In the genomic region with DNA sequence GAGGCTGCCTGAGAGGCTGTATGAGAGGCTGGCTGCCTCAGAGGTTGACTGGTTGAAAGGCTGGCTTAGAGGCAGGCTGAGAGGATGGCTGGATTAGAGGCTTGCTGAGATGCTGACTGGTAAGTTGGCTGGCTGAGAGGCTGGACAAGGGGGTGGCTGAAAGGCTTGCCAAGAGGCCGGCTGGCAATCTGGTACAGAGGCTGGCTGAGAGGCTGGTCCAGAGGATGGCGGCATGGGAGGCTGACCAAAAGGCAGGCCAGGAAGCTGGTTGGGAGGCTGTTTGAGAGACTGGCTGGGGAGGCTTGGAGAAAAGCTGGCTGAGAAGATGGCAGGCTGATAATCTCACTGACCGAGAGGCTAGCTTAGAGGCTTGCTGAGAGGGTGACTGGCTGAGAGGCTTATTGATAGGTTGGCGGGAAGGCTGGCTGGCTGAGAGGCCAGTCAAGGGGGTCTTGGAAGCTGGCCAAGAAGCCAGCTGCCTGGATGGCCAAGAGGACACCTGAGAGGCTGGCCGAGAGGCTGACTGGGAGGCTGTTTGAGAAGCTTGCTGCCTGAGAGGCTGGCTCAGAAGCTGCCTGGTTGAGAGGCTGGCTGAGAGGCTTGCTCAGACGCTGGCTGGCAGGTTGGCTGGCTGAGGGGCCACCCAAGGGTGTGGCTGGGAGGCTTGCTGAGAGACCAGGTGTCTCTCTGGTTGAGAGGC, we compare ENCODE assay signal across 1 cellular context.
A peak's percentile ranks its signal among the peaks of the same experiment; 100 is the strongest.
TF ChIP-seq lines count a peak whose summit lies in the region.

No MANE protein-coding gene starts in this region.

TF ChIP-seq in HepG2, 621 proteins besides CTCF, POLR2A, EP300 and RAD21 (continued from another document and continues in another):
- TF ChIP-seq, protein P1, sequence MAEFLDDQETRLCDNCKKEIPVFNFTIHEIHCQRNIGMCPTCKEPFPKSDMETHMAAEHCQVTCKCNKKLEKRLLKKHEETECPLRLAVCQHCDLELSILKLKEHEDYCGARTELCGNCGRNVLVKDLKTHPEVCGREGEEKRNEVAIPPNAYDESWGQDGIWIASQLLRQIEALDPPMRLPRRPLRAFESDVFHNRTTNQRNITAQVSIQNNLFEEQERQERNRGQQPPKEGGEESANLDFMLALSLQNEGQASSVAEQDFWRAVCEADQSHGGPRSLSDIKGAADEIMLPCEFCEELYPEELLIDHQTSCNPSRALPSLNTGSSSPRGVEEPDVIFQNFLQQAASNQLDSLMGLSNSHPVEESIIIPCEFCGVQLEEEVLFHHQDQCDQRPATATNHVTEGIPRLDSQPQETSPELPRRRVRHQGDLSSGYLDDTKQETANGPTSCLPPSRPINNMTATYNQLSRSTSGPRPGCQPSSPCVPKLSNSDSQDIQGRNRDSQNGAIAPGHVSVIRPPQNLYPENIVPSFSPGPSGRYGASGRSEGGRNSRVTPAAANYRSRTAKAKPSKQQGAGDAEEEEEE (CRISPR knock-in tag; IDR thresholded peaks at IDR 0.05; ENCODE audit: borderline replicate concordance): peak; percentile 89; the same call in 1 of the 2 replicates
- no peak for TF ChIP-seq ZNF451 (CRISPR knock-in tag; IDR thresholded peaks at IDR 0.05)
- no peak for TF ChIP-seq ZNF207 (IDR thresholded peaks at IDR 0.05; ENCODE audit: borderline replicate concordance)
- TF ChIP-seq NFKBIZ (CRISPR knock-in tag; IDR thresholded peaks at IDR 0.05): 0 out of 2 replicates have a peak, but pooled peaks have one; percentile 6
- TF ChIP-seq, protein P2, sequence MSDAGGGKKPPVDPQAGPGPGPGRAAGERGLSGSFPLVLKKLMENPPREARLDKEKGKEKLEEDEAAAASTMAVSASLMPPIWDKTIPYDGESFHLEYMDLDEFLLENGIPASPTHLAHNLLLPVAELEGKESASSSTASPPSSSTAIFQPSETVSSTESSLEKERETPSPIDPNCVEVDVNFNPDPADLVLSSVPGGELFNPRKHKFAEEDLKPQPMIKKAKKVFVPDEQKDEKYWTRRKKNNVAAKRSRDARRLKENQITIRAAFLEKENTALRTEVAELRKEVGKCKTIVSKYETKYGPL (CRISPR knock-in tag; IDR thresholded peaks at IDR 0.05): no peak
- no peak for TF ChIP-seq JARID2 (CRISPR knock-in tag; IDR thresholded peaks at IDR 0.05; ENCODE audit: insufficient replicate concordance)
- peak; percentile 11; the same call in 1 of the 2 replicates for TF ChIP-seq PHF8 (CRISPR knock-in tag; IDR thresholded peaks at IDR 0.05)
- TF ChIP-seq, protein P3, sequence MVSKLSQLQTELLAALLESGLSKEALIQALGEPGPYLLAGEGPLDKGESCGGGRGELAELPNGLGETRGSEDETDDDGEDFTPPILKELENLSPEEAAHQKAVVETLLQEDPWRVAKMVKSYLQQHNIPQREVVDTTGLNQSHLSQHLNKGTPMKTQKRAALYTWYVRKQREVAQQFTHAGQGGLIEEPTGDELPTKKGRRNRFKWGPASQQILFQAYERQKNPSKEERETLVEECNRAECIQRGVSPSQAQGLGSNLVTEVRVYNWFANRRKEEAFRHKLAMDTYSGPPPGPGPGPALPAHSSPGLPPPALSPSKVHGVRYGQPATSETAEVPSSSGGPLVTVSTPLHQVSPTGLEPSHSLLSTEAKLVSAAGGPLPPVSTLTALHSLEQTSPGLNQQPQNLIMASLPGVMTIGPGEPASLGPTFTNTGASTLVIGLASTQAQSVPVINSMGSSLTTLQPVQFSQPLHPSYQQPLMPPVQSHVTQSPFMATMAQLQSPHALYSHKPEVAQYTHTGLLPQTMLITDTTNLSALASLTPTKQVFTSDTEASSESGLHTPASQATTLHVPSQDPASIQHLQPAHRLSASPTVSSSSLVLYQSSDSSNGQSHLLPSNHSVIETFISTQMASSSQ (IDR thresholded peaks at IDR 0.05; ENCODE audit: low read depth): no peak
- TF ChIP-seq, protein P3 (CRISPR knock-in tag; IDR thresholded peaks at IDR 0.05; ENCODE audit: borderline replicate concordance): no peak
- TF ChIP-seq, protein P4, sequence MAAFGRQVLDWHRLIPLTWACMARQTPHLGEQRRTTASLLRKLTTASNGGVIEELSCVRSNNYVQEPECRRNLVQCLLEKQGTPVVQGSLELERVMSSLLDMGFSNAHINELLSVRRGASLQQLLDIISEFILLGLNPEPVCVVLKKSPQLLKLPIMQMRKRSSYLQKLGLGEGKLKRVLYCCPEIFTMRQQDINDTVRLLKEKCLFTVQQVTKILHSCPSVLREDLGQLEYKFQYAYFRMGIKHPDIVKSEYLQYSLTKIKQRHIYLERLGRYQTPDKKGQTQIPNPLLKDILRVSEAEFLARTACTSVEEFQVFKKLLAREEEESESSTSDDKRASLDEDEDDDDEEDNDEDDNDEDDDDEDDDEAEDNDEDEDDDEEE (CRISPR knock-in tag; IDR thresholded peaks at IDR 0.05): no peak
- TF ChIP-seq, protein P5, sequence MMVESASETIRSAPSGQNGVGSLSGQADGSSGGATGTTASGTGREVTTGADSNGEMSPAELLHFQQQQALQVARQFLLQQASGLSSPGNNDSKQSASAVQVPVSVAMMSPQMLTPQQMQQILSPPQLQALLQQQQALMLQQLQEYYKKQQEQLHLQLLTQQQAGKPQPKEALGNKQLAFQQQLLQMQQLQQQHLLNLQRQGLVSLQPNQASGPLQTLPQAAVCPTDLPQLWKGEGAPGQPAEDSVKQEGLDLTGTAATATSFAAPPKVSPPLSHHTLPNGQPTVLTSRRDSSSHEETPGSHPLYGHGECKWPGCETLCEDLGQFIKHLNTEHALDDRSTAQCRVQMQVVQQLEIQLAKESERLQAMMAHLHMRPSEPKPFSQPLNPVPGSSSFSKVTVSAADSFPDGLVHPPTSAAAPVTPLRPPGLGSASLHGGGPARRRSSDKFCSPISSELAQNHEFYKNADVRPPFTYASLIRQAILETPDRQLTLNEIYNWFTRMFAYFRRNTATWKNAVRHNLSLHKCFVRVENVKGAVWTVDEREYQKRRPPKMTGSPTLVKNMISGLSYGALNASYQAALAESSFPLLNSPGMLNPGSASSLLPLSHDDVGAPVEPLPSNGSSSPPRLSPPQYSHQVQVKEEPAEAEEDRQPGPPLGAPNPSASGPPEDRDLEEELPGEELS (CRISPR knock-in tag; IDR thresholded peaks at IDR 0.05): no peak
- TF ChIP-seq, protein P6, sequence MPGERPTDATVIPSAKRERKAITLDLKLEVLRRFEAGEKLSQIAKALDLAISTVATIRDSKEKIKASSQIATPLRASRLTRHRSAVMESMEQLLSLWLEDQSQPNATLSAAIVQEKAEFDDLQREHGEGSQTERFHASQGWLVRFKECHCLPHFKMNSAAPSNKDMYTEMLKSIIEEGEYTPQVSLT (CRISPR knock-in tag; IDR thresholded peaks at IDR 0.05; ENCODE audit: borderline replicate concordance, low read depth): no peak
- no peak for TF ChIP-seq ZNF496 (CRISPR knock-in tag; IDR thresholded peaks at IDR 0.05; ENCODE audit: insufficient replicate concordance)
- TF ChIP-seq KDM5B (CRISPR knock-in tag; IDR thresholded peaks at IDR 0.05; ENCODE audit: borderline replicate concordance): no peak
- TF ChIP-seq PRMT3 (CRISPR knock-in tag; IDR thresholded peaks at IDR 0.05; ENCODE audit: borderline replicate concordance, low read depth): no peak
- TF ChIP-seq XBP1 (CRISPR knock-in tag; IDR thresholded peaks at IDR 0.05): peak; percentile 78; the same call in 1 of the 2 replicates
- no peak for TF ChIP-seq ZNF780A (CRISPR knock-in tag; IDR thresholded peaks at IDR 0.05)
- TF ChIP-seq ZNF121 (CRISPR knock-in tag; IDR thresholded peaks at IDR 0.05): no peak
- TF ChIP-seq GTF2F1 (IDR thresholded peaks at IDR 0.05; ENCODE audit: low read length): no peak
- no peak for TF ChIP-seq PAF1 (CRISPR knock-in tag; IDR thresholded peaks at IDR 0.05)
- no peak for TF ChIP-seq GPN1 (CRISPR knock-in tag; IDR thresholded peaks at IDR 0.05; ENCODE audit: borderline replicate concordance)
- TF ChIP-seq FOXM1 (CRISPR knock-in tag; IDR thresholded peaks at IDR 0.05): no peak
- TF ChIP-seq ZNF333 (CRISPR knock-in tag; IDR thresholded peaks at IDR 0.05; ENCODE audit: borderline replicate concordance): no peak; the same call in 1 of the 2 replicates
- no peak for TF ChIP-seq KLF12 (CRISPR knock-in tag; IDR thresholded peaks at IDR 0.05; ENCODE audit: borderline replicate concordance)
- no peak for TF ChIP-seq TBP (CRISPR knock-in tag; IDR thresholded peaks at IDR 0.05)
- TF ChIP-seq, protein P7, sequence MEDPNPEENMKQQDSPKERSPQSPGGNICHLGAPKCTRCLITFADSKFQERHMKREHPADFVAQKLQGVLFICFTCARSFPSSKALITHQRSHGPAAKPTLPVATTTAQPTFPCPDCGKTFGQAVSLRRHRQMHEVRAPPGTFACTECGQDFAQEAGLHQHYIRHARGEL (CRISPR knock-in tag; IDR thresholded peaks at IDR 0.05): no peak
- TF ChIP-seq, protein P8, sequence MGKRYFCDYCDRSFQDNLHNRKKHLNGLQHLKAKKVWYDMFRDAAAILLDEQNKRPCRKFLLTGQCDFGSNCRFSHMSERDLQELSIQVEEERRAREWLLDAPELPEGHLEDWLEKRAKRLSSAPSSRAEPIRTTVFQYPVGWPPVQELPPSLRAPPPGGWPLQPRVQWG (CRISPR knock-in tag; IDR thresholded peaks at IDR 0.05; ENCODE audit: borderline replicate concordance, low read depth): no peak
- TF ChIP-seq, protein P9, sequence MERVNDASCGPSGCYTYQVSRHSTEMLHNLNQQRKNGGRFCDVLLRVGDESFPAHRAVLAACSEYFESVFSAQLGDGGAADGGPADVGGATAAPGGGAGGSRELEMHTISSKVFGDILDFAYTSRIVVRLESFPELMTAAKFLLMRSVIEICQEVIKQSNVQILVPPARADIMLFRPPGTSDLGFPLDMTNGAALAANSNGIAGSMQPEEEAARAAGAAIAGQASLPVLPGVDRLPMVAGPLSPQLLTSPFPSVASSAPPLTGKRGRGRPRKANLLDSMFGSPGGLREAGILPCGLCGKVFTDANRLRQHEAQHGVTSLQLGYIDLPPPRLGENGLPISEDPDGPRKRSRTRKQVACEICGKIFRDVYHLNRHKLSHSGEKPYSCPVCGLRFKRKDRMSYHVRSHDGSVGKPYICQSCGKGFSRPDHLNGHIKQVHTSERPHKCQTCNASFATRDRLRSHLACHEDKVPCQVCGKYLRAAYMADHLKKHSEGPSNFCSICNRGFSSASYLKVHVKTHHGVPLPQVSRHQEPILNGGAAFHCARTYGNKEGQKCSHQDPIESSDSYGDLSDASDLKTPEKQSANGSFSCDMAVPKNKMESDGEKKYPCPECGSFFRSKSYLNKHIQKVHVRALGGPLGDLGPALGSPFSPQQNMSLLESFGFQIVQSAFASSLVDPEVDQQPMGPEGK (CRISPR knock-in tag; IDR thresholded peaks at IDR 0.05): no peak
- TF ChIP-seq ZNF713 (CRISPR knock-in tag; IDR thresholded peaks at IDR 0.05): no peak
- TF ChIP-seq MEIS1 (CRISPR knock-in tag; IDR thresholded peaks at IDR 0.05; ENCODE audit: borderline replicate concordance): no peak
- TF ChIP-seq ZSCAN9 (CRISPR knock-in tag; IDR thresholded peaks at IDR 0.05; ENCODE audit: borderline replicate concordance): no peak
- TF ChIP-seq ZNF282 (IDR thresholded peaks at IDR 0.05; ENCODE audit: partially characterized antibody): no peak
- no peak; the same call in 1 of the 2 replicates for TF ChIP-seq PHF21A (CRISPR knock-in tag; IDR thresholded peaks at IDR 0.05)
- no peak for TF ChIP-seq ZNF777 (CRISPR knock-in tag; IDR thresholded peaks at IDR 0.05)
- TF ChIP-seq KAT7 (CRISPR knock-in tag; IDR thresholded peaks at IDR 0.05; ENCODE audit: borderline replicate concordance): no peak
- TF ChIP-seq GATA4 (IDR thresholded peaks at IDR 0.05; ENCODE audit: borderline replicate concordance, low read depth): no peak
- TF ChIP-seq ZNF562 (CRISPR knock-in tag; IDR thresholded peaks at IDR 0.05; ENCODE audit: borderline replicate concordance): no peak
